In genomic region chr11:827146-827860, GRCh38 we compare ENCODE assay signal across 2 cellular contexts.
TF ChIP-seq lines count a peak whose summit lies in the region.

No MANE protein-coding gene starts in this region.

TF ChIP-seq in GM12891, 5 proteins besides CTCF, POLR2A, EP300 and RAD21:
- TF ChIP-seq POU2F2 (IDR thresholded peaks at IDR 0.05; ENCODE audit: low read depth, low read length) = no peak
- TF ChIP-seq POLR2AphosphoS5 (IDR thresholded peaks at IDR 0.05; ENCODE audit: low read depth, low read length) = no peak
- TF ChIP-seq SPI1 (IDR thresholded peaks at IDR 0.05; ENCODE audit: low read depth, low read length) = no peak
- no peak for TF ChIP-seq TAF1 (IDR thresholded peaks at IDR 0.05; ENCODE audit: low read depth, low read length)
- TF ChIP-seq PAX5 (IDR thresholded peaks at IDR 0.05; ENCODE audit: insufficient read depth, low read length, severe bottlenecking) = no peak

TF ChIP-seq in HepG2, 621 proteins besides CTCF, POLR2A, EP300 and RAD21 (continues in another document):
- peak; percentile 55 to 65; a peak in 2 of 4 replicates for TF ChIP-seq HMGXB4 (CRISPR knock-in tag; IDR thresholded peaks at IDR 0.05; ENCODE audit: borderline replicate concordance in 1 of 2, low read depth in 1 of 2)
- TF ChIP-seq ZBTB43 (CRISPR knock-in tag; conservative IDR thresholded peaks at IDR 0.05) = no peak
- TF ChIP-seq MATR3 (CRISPR knock-in tag; IDR thresholded peaks at IDR 0.05) = no peak
- TF ChIP-seq RBM39 (IDR thresholded peaks at IDR 0.05; ENCODE audit: low read depth, low read length, poor library complexity, severe bottlenecking) = peak; percentile 42
- TF ChIP-seq ATF2 (CRISPR knock-in tag; IDR thresholded peaks at IDR 0.05) = peak; percentile 12; the same call in 1 of the 2 replicates
- peak; percentile 87 for TF ChIP-seq ZFY (CRISPR knock-in tag; IDR thresholded peaks at IDR 0.05)
- 0 out of 2 replicates have a peak, but pooled peaks have one; percentile 39 for TF ChIP-seq ZNF335 (CRISPR knock-in tag; IDR thresholded peaks at IDR 0.05)
- TF ChIP-seq ZFYVE20 (CRISPR knock-in tag; IDR thresholded peaks at IDR 0.05; ENCODE audit: borderline replicate concordance, low read depth) = no peak
- TF ChIP-seq ZGPAT (CRISPR knock-in tag; IDR thresholded peaks at IDR 0.05) = peak; percentile 83
- no peak for TF ChIP-seq REST (IDR thresholded peaks at IDR 0.05; ENCODE audit: borderline replicate concordance in 1 of 2, low read depth in 1 of 2, low read length in 2 of 2)
- TF ChIP-seq CHD4 (IDR thresholded peaks at IDR 0.05; ENCODE audit: borderline replicate concordance, low read length) = no peak
- 0 out of 2 replicates have a peak, but pooled peaks have one; percentile 16 for TF ChIP-seq ZNF678 (CRISPR knock-in tag; IDR thresholded peaks at IDR 0.05)
- TF ChIP-seq ZNF770 (CRISPR knock-in tag; IDR thresholded peaks at IDR 0.05) = peak; percentile 39; the same call in 1 of the 2 replicates
- TF ChIP-seq SRSF4 (IDR thresholded peaks at IDR 0.05; ENCODE audit: low read depth, low read length, poor library complexity, severe bottlenecking) = no peak
- no peak for TF ChIP-seq BATF2 (CRISPR knock-in tag; IDR thresholded peaks at IDR 0.05)
- TF ChIP-seq HBP1 (CRISPR knock-in tag; IDR thresholded peaks at IDR 0.05; ENCODE audit: low read depth) = peak; percentile 59; the same call in 1 of the 2 replicates
- TF ChIP-seq SIN3B (IDR thresholded peaks at IDR 0.05; ENCODE audit: low read length) = no peak
- TF ChIP-seq ZNF564 (CRISPR knock-in tag; IDR thresholded peaks at IDR 0.05) = peak; percentile 46; the same call in 1 of the 2 replicates
- no peak for TF ChIP-seq MEIS1 (CRISPR knock-in tag; IDR thresholded peaks at IDR 0.05; ENCODE audit: borderline replicate concordance)
- TF ChIP-seq ZNF703 (CRISPR knock-in tag; IDR thresholded peaks at IDR 0.05; ENCODE audit: borderline replicate concordance) = peak; percentile 75; the same call in 1 of the 2 replicates
- TF ChIP-seq SRSF9 (IDR thresholded peaks at IDR 0.05; ENCODE audit: borderline replicate concordance, insufficient read depth, low read depth, low read length, poor library complexity, severe bottlenecking) = no peak
- no peak for TF ChIP-seq FOXA1 (IDR thresholded peaks at IDR 0.05)
- TF ChIP-seq FOXA1 (CRISPR knock-in tag; IDR thresholded peaks at IDR 0.05) = 0 out of 2 replicates have a peak, but pooled peaks have one; percentile 26
- TF ChIP-seq ZBTB49 (CRISPR knock-in tag; IDR thresholded peaks at IDR 0.05; ENCODE audit: borderline replicate concordance) = no peak
- TF ChIP-seq MIER3 (CRISPR knock-in tag; IDR thresholded peaks at IDR 0.05; ENCODE audit: borderline replicate concordance) = peak; percentile 35; the same call in 1 of the 2 replicates
- TF ChIP-seq HOXA3 (CRISPR knock-in tag; IDR thresholded peaks at IDR 0.05) = peak; percentile 30; the same call in 1 of the 2 replicates
- TF ChIP-seq ETV5 (CRISPR knock-in tag; IDR thresholded peaks at IDR 0.05; ENCODE audit: borderline replicate concordance) = peak; percentile 91
- peak; percentile 73 for TF ChIP-seq ZNF691 (CRISPR knock-in tag; IDR thresholded peaks at IDR 0.05; ENCODE audit: borderline replicate concordance, low read depth)
- peak; percentile 47 for TF ChIP-seq MED8 (CRISPR knock-in tag; IDR thresholded peaks at IDR 0.05; ENCODE audit: insufficient replicate concordance)
- peak; percentile 50; the same call in 1 of the 2 replicates for TF ChIP-seq ZNF891 (CRISPR knock-in tag; IDR thresholded peaks at IDR 0.05)
- no peak; the same call in 1 of the 2 replicates for TF ChIP-seq ZNF234 (CRISPR knock-in tag; conservative IDR thresholded peaks at IDR 0.05)
- TF ChIP-seq ZBTB10 (CRISPR knock-in tag; IDR thresholded peaks at IDR 0.05; ENCODE audit: borderline replicate concordance) = peak; percentile 92; the same call in 1 of the 2 replicates
- TF ChIP-seq ZNF709 (CRISPR knock-in tag; IDR thresholded peaks at IDR 0.05) = no peak
